In genomic region chr20:347640-348484, GRCh38 we compare ENCODE assay signal across 8 cellular contexts. TPM values are rescaled to one million over a fixed set of nuclear protein-coding genes. Genes with fewer than 3 reads are reported as not detected.
DNase-seq lines count a peak whose midpoint lies in the region; ATAC-seq, FAIRE-seq and TF ChIP-seq lines count a peak whose summit lies in the region.

No MANE protein-coding gene starts in this region.

- CTCF ChIA-PET in AG04450 (lab: Charles Lee): interaction anchor here (0.5 to 4.3 kb wide), 6 partner anchors 14 to 82 kb away, joined by 3 to 44 read pairs (median 3); no protein-coding TSS in a partner anchor

- peak; percentile 60 for ATAC-seq in GM18861 (IDR thresholded peaks at IDR 0.05; ENCODE audit: unreplicated experiment)
- peak; percentile 77 for ATAC-seq in HG03045 (IDR thresholded peaks at IDR 0.05; ENCODE audit: unreplicated experiment)
- peak; percentile 97 for ATAC-seq in sciatic nerve

- DNase-seq in AG04450 (ENCODE audit: low read depth, low spot score): peak; percentile 80
- peak; percentile 62 for DNase-seq in NCI-H2081 treated with DMSO at 0.1 percent for 48 hours (lab: John Stamatoyannopoulos, UW)
- peak; percentile 87 to 97 for DNase-seq in T47D (ENCODE audit: low read depth in 1 of 2, low spot score in 1 of 2)
- DNase-seq in sciatic nerve (ENCODE audit: low spot score): peak; percentile 95

- H3K27ac ChIP-seq in AG04450 (ENCODE audit: low read depth, low read length): peak overlapping the region; percentile 92

- H3K4me3 ChIP-seq in AG04450 (ENCODE audit: low read depth, low read length): peak overlapping the region; percentile 87
- peak overlapping the region; percentile 77 for H3K4me3 ChIP-seq in iPS-11a (ENCODE audit: low read depth, low read length)

- peak; percentile 11 for FAIRE-seq in TTC549 (lab: Jason Lieb, UNC)

- H3K9me3 ChIP-seq in AG04450 (ENCODE audit: control insufficient read depth, insufficient read depth, low read length): peaks cover 4% of the 10 kb centered on the region

- H3K27me3 ChIP-seq in AG04450 (ENCODE audit: control insufficient read depth, insufficient read depth, low read length): no peaks in the 10 kb centered on the region

- no peak for TF ChIP-seq CTCF in AG04450 (IDR thresholded peaks at IDR 0.05; ENCODE audit: low read depth, low read length)

- in situ Hi-C loops in T47D (cut with HindIII; ENCODE audit: low pct_unique_long_range_greater_than_20kb, low sequenced_read_pairs): no loop called here

- POLR2A ChIA-PET in AG04450 (lab: Yijun Ruan, JAX): interaction anchor here (0.6 to 2.3 kb wide), 8 partner anchors 22 to 318 kb away, joined by 3 to 10 read pairs (median 4); partner anchors contain the start of gene RBCK1

- intact Hi-C loops in sciatic nerve (cut with DNase I): no loop called here

RNA-seq across cellular contexts. Expression of gene NRSN2, which starts 1.0 kb away (rescaled TPM):
- 35.6 and 43.3 TPM in 2 replicates for polyA plus RNA-seq in AG04450 (2011; rRNA removed)
- 27.3 and 34.1 TPM in 2 replicates for polyA minus RNA-seq in AG04450 (2011; rRNA and poly(A)+ RNA removed)
- 39.6 TPM for total RNA-seq in sciatic nerve

RNA-seq across cellular contexts. Expression of gene SOX12, which starts 22.5 kb away (rescaled TPM):
- 3.8 and 4.6 TPM in 2 replicates for polyA plus RNA-seq in AG04450 (2011; rRNA removed)
- polyA minus RNA-seq in AG04450 (2011; rRNA and poly(A)+ RNA removed): 4.6 TPM in 2 replicates
- 17.0 TPM for total RNA-seq in sciatic nerve

RNA-seq across cellular contexts. Expression of gene TRIB3, which starts 32.7 kb away (rescaled TPM):
- polyA plus RNA-seq in AG04450 (2011; rRNA removed): 32.6 and 45.5 TPM in 2 replicates
- polyA minus RNA-seq in AG04450 (2011; rRNA and poly(A)+ RNA removed): 26.6 and 31.1 TPM in 2 replicates
- 6.2 TPM for total RNA-seq in sciatic nerve

RNA-seq across cellular contexts. Expression of gene ZCCHC3, which starts 50.5 kb away (rescaled TPM):
- 14.0 and 15.4 TPM in 2 replicates for polyA plus RNA-seq in AG04450 (2011; rRNA removed)
- 13.2 and 14.7 TPM in 2 replicates for polyA minus RNA-seq in AG04450 (2011; rRNA and poly(A)+ RNA removed)
- 15.6 TPM for total RNA-seq in sciatic nerve

RNA-seq across cellular contexts. Expression of gene C20orf96, which starts 57.3 kb away (rescaled TPM):
- 12.9 and 13.7 TPM in 2 replicates for polyA plus RNA-seq in AG04450 (2011; rRNA removed)
- polyA minus RNA-seq in AG04450 (2011; rRNA and poly(A)+ RNA removed): 8.0 and 8.9 TPM in 2 replicates
- 8.7 TPM for total RNA-seq in sciatic nerve

Comparison
In these comparisons a context has a peak if more than half of its experiments do, and no peak if none do; other contexts are left out.
1. Peak in every context shown above with its lines: DNase-seq, ATAC-seq, H3K4me3 ChIP-seq and H3K27ac ChIP-seq.